1 cellular context compared by ENCODE assay signal in the genomic region with DNA sequence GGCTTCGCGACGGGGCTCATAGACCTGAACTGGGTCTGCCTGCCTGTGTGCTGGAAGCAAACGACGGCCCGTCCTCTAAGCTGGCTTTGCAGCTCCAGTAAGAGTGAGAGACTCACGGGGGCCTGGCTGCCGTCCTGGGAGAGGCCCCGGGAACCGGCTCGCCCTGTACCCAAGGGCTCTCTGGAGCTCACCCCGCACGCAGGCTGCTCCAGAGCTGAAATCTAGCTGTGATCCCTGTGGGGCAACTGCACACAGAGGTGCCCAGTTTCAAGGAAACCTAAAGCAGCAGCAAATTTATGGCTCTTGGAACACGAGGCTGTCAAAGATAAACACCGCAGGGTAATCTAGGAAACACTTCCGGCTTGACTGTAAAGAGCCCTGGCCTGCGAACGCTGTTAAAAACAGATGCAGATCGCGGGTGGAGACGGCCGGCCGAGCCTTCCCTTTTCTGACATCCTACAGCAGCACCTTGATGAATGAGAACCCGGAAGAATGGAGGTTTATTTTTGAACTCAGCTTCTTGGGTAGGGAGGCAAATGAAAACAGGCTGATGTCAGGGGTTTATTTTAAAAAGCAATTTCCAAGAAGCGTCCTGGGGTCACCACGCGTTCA.
A peak's percentile ranks its signal among the peaks of the same experiment; 100 is the strongest.
TF ChIP-seq lines count a peak whose summit lies in the region.

No MANE protein-coding gene starts in this region.

TF ChIP-seq in K562, 482 proteins besides CTCF, POLR2A, EP300 and RAD21 (continued from another document and continues in another):
- TF ChIP-seq, protein P1, sequence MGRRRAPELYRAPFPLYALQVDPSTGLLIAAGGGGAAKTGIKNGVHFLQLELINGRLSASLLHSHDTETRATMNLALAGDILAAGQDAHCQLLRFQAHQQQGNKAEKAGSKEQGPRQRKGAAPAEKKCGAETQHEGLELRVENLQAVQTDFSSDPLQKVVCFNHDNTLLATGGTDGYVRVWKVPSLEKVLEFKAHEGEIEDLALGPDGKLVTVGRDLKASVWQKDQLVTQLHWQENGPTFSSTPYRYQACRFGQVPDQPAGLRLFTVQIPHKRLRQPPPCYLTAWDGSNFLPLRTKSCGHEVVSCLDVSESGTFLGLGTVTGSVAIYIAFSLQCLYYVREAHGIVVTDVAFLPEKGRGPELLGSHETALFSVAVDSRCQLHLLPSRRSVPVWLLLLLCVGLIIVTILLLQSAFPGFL (CRISPR knock-in tag; IDR thresholded peaks at IDR 0.05): no peak
- TF ChIP-seq, protein P2, sequence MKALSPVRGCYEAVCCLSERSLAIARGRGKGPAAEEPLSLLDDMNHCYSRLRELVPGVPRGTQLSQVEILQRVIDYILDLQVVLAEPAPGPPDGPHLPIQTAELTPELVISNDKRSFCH (CRISPR knock-in tag; IDR thresholded peaks at IDR 0.05): no peak
- TF ChIP-seq, protein P2 (tag; IDR thresholded peaks at IDR 0.05): no peak; the same call in none of the 2 replicates
- TF ChIP-seq HMGN3 (IDR thresholded peaks at IDR 0.05; ENCODE audit: borderline replicate concordance, extremely low read depth, insufficient read length, low read depth, low read length): peak; percentile 8
- TF ChIP-seq ESRRA (IDR thresholded peaks at IDR 0.05; ENCODE audit: borderline replicate concordance, low read depth): no peak
- no peak for TF ChIP-seq ZSCAN32 (CRISPR knock-in tag; IDR thresholded peaks at IDR 0.05)
- TF ChIP-seq, protein P3, sequence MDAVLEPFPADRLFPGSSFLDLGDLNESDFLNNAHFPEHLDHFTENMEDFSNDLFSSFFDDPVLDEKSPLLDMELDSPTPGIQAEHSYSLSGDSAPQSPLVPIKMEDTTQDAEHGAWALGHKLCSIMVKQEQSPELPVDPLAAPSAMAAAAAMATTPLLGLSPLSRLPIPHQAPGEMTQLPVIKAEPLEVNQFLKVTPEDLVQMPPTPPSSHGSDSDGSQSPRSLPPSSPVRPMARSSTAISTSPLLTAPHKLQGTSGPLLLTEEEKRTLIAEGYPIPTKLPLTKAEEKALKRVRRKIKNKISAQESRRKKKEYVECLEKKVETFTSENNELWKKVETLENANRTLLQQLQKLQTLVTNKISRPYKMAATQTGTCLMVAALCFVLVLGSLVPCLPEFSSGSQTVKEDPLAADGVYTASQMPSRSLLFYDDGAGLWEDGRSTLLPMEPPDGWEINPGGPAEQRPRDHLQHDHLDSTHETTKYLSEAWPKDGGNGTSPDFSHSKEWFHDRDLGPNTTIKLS (IDR thresholded peaks at IDR 0.05; ENCODE audit: borderline replicate concordance, low read depth): peak; percentile 41; the same call in 1 of the 2 replicates
- TF ChIP-seq, protein P4, sequence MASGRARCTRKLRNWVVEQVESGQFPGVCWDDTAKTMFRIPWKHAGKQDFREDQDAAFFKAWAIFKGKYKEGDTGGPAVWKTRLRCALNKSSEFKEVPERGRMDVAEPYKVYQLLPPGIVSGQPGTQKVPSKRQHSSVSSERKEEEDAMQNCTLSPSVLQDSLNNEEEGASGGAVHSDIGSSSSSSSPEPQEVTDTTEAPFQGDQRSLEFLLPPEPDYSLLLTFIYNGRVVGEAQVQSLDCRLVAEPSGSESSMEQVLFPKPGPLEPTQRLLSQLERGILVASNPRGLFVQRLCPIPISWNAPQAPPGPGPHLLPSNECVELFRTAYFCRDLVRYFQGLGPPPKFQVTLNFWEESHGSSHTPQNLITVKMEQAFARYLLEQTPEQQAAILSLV (tag; IDR thresholded peaks at IDR 0.05): no peak
- 0 out of 2 replicates have a peak, but pooled peaks have one; percentile 42 for TF ChIP-seq SP1 (CRISPR knock-in tag; IDR thresholded peaks at IDR 0.05)
- no peak for TF ChIP-seq PRPF4 (IDR thresholded peaks at IDR 0.05; ENCODE audit: insufficient read depth, low read depth, low read length, poor library complexity, severe bottlenecking)
- TF ChIP-seq ZEB2 (IDR thresholded peaks at IDR 0.05): peak; percentile 37; the same call in 1 of the 2 replicates
- TF ChIP-seq SRSF3 (IDR thresholded peaks at IDR 0.05; ENCODE audit: insufficient read depth, low read length): no peak
- no peak for TF ChIP-seq ZNF184 (CRISPR knock-in tag; IDR thresholded peaks at IDR 0.05)
- no peak for TF ChIP-seq ZC3H8 (IDR thresholded peaks at IDR 0.05)
- TF ChIP-seq, protein P5, sequence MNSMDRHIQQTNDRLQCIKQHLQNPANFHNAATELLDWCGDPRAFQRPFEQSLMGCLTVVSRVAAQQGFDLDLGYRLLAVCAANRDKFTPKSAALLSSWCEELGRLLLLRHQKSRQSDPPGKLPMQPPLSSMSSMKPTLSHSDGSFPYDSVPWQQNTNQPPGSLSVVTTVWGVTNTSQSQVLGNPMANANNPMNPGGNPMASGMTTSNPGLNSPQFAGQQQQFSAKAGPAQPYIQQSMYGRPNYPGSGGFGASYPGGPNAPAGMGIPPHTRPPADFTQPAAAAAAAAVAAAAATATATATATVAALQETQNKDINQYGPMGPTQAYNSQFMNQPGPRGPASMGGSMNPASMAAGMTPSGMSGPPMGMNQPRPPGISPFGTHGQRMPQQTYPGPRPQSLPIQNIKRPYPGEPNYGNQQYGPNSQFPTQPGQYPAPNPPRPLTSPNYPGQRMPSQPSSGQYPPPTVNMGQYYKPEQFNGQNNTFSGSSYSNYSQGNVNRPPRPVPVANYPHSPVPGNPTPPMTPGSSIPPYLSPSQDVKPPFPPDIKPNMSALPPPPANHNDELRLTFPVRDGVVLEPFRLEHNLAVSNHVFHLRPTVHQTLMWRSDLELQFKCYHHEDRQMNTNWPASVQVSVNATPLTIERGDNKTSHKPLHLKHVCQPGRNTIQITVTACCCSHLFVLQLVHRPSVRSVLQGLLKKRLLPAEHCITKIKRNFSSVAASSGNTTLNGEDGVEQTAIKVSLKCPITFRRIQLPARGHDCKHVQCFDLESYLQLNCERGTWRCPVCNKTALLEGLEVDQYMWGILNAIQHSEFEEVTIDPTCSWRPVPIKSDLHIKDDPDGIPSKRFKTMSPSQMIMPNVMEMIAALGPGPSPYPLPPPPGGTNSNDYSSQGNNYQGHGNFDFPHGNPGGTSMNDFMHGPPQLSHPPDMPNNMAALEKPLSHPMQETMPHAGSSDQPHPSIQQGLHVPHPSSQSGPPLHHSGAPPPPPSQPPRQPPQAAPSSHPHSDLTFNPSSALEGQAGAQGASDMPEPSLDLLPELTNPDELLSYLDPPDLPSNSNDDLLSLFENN (IDR thresholded peaks at IDR 0.05; ENCODE audit: low read depth in 2 of 2, low read length in 2 of 2): 0 out of 4 replicates have a peak, but pooled peaks of 1 of the 2 experiments have one; percentile 25
- TF ChIP-seq NR3C1 (CRISPR knock-in tag; IDR thresholded peaks at IDR 0.05): no peak
- TF ChIP-seq CTBP1 (IDR thresholded peaks at IDR 0.05; ENCODE audit: borderline replicate concordance): peak; percentile 72; the same call in 1 of the 2 replicates
- TF ChIP-seq ZNF133 (CRISPR knock-in tag; IDR thresholded peaks at IDR 0.05): no peak
- no peak for TF ChIP-seq PCBP2 (IDR thresholded peaks at IDR 0.05; ENCODE audit: low read depth, low read length, poor library complexity, severe bottlenecking)
- TF ChIP-seq KAT8 (IDR thresholded peaks at IDR 0.05; ENCODE audit: low read depth): no peak
- TF ChIP-seq NFATC3 (IDR thresholded peaks at IDR 0.05): no peak
- peak; percentile 89 for TF ChIP-seq ARID1B (IDR thresholded peaks at IDR 0.05)
- no peak for TF ChIP-seq ZNF551 (CRISPR knock-in tag; IDR thresholded peaks at IDR 0.05)
- no peak for TF ChIP-seq ZFPM2 (CRISPR knock-in tag; IDR thresholded peaks at IDR 0.05)
- TF ChIP-seq BMI1 (IDR thresholded peaks at IDR 0.05; ENCODE audit: low read length): no peak
- 0 out of 2 replicates have a peak, but pooled peaks have one; percentile 29 for TF ChIP-seq GATAD2B (IDR thresholded peaks at IDR 0.05; ENCODE audit: borderline replicate concordance)
- TF ChIP-seq NCOA1 (IDR thresholded peaks at IDR 0.05; ENCODE audit: low read depth): no peak; the same call in 1 of the 2 replicates
- TF ChIP-seq, protein P6, sequence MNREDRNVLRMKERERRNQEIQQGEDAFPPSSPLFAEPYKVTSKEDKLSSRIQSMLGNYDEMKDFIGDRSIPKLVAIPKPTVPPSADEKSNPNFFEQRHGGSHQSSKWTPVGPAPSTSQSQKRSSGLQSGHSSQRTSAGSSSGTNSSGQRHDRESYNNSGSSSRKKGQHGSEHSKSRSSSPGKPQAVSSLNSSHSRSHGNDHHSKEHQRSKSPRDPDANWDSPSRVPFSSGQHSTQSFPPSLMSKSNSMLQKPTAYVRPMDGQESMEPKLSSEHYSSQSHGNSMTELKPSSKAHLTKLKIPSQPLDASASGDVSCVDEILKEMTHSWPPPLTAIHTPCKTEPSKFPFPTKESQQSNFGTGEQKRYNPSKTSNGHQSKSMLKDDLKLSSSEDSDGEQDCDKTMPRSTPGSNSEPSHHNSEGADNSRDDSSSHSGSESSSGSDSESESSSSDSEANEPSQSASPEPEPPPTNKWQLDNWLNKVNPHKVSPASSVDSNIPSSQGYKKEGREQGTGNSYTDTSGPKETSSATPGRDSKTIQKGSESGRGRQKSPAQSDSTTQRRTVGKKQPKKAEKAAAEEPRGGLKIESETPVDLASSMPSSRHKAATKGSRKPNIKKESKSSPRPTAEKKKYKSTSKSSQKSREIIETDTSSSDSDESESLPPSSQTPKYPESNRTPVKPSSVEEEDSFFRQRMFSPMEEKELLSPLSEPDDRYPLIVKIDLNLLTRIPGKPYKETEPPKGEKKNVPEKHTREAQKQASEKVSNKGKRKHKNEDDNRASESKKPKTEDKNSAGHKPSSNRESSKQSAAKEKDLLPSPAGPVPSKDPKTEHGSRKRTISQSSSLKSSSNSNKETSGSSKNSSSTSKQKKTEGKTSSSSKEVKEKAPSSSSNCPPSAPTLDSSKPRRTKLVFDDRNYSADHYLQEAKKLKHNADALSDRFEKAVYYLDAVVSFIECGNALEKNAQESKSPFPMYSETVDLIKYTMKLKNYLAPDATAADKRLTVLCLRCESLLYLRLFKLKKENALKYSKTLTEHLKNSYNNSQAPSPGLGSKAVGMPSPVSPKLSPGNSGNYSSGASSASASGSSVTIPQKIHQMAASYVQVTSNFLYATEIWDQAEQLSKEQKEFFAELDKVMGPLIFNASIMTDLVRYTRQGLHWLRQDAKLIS (CRISPR knock-in tag; IDR thresholded peaks at IDR 0.05): no peak; the same call in 1 of the 2 replicates
- peak; percentile 63 for TF ChIP-seq TBP (optimal IDR thresholded peaks at IDR 0.05; ENCODE audit: low read depth, low read length)
- peak in 1 of 2 experiments; percentile 76; a peak in 2 of 4 replicates for TF ChIP-seq TBL1XR1 (IDR thresholded peaks at IDR 0.05; ENCODE audit: low read length in 2 of 2)
- TF ChIP-seq, protein P7, sequence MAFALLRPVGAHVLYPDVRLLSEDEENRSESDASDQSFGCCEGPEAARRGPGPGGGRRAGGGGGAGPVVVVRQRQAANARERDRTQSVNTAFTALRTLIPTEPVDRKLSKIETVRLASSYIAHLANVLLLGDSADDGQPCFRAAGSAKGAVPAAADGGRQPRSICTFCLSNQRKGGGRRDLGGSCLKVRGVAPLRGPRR (CRISPR knock-in tag; IDR thresholded peaks at IDR 0.05): no peak
- TF ChIP-seq, protein P8, sequence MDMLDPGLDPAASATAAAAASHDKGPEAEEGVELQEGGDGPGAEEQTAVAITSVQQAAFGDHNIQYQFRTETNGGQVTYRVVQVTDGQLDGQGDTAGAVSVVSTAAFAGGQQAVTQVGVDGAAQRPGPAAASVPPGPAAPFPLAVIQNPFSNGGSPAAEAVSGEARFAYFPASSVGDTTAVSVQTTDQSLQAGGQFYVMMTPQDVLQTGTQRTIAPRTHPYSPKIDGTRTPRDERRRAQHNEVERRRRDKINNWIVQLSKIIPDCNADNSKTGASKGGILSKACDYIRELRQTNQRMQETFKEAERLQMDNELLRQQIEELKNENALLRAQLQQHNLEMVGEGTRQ (CRISPR knock-in tag; IDR thresholded peaks at IDR 0.05): no peak
- TF ChIP-seq, protein P9, sequence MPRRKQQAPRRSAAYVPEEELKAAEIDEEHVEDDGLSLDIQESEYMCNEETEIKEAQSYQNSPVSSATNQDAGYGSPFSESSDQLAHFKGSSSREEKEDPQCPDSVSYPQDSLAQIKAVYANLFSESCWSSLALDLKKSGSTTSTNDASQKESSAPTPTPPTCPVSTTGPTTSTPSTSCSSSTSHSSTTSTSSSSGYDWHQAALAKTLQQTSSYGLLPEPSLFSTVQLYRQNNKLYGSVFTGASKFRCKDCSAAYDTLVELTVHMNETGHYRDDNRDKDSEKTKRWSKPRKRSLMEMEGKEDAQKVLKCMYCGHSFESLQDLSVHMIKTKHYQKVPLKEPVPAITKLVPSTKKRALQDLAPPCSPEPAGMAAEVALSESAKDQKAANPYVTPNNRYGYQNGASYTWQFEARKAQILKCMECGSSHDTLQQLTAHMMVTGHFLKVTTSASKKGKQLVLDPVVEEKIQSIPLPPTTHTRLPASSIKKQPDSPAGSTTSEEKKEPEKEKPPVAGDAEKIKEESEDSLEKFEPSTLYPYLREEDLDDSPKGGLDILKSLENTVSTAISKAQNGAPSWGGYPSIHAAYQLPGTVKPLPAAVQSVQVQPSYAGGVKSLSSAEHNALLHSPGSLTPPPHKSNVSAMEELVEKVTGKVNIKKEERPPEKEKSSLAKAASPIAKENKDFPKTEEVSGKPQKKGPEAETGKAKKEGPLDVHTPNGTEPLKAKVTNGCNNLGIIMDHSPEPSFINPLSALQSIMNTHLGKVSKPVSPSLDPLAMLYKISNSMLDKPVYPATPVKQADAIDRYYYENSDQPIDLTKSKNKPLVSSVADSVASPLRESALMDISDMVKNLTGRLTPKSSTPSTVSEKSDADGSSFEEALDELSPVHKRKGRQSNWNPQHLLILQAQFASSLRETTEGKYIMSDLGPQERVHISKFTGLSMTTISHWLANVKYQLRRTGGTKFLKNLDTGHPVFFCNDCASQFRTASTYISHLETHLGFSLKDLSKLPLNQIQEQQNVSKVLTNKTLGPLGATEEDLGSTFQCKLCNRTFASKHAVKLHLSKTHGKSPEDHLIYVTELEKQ (CRISPR knock-in tag; IDR thresholded peaks at IDR 0.05): peak; percentile 4; the same call in 1 of the 2 replicates
- no peak for TF ChIP-seq CBFB (CRISPR knock-in tag; IDR thresholded peaks at IDR 0.05)
- no peak for TF ChIP-seq ZNF165 (CRISPR knock-in tag; IDR thresholded peaks at IDR 0.05; ENCODE audit: borderline replicate concordance)
- TF ChIP-seq ZNF274 (IDR thresholded peaks at IDR 0.05; ENCODE audit: borderline replicate concordance, low read depth, low read length): no peak
- no peak for TF ChIP-seq TSC22D4 (tag; IDR thresholded peaks at IDR 0.05)
- no peak for TF ChIP-seq CEBPG (CRISPR knock-in tag; IDR thresholded peaks at IDR 0.05)
- no peak for TF ChIP-seq CEBPG (tag; conservative IDR thresholded peaks at IDR 0.05 in 1 of 2, IDR thresholded peaks at IDR 0.05 in 1 of 2)
